In the genomic region with DNA sequence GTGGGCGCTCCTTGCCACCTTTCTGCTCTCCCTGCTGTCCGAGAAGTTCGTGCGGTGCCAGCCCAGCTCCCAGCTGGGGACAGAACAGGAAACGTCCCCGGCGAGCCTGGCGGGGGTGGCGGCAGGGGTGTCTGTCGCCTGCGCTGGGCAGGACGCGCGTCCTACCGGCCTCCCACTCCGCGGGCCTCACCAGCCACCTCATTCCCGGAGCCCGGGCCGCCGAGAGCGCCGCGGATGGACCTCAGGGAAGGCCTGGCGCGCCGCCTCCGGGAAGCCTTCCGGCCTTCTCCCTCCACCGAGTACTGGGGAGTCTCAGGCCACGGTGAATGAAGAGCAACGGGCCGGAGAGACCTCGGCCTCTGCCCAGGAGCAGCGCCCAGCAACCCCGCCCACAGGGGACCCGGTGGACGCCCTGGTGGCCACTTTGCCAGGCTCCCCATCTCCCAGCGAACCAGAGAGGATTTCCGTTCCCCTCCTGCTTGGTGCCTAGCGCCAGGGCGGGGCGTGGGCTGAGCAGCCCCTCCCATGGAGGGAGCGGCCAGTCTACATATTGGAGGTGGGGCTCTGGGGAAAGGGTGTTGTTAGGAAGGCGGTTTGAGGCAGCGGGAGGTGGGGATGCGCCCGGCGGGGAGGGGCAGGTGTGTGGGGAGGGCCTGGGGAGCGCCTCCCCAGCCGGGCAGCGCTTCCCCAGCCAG, we compare ENCODE assay signal across 1 cellular context.
A peak's percentile ranks its signal among the peaks of the same experiment; 100 is the strongest.
TF ChIP-seq lines count a peak whose summit lies in the region.

No MANE protein-coding gene starts in this region.

TF ChIP-seq in SK-N-SH, 30 proteins besides CTCF, POLR2A, EP300 and RAD21:
- TF ChIP-seq GABPA (IDR thresholded peaks at IDR 0.05; ENCODE audit: low read depth) (0 out of 2 replicates have a peak, but pooled peaks have one; percentile 21), FOXM1 (IDR thresholded peaks at IDR 0.05; ENCODE audit: low read depth) (no peak), RCOR1 (IDR thresholded peaks at IDR 0.05; ENCODE audit: low read length) (0 out of 2 replicates have a peak, but pooled peaks have one; percentile 21), TAF1 (IDR thresholded peaks at IDR 0.05; ENCODE audit: borderline replicate concordance, low read depth, low read length) (no peak), TCF12 (IDR thresholded peaks at IDR 0.05) (no peak), MAX (IDR thresholded peaks at IDR 0.05; ENCODE audit: low read depth) (0 out of 2 replicates have a peak, but pooled peaks have one; percentile 6)
- TF ChIP-seq, protein P1, sequence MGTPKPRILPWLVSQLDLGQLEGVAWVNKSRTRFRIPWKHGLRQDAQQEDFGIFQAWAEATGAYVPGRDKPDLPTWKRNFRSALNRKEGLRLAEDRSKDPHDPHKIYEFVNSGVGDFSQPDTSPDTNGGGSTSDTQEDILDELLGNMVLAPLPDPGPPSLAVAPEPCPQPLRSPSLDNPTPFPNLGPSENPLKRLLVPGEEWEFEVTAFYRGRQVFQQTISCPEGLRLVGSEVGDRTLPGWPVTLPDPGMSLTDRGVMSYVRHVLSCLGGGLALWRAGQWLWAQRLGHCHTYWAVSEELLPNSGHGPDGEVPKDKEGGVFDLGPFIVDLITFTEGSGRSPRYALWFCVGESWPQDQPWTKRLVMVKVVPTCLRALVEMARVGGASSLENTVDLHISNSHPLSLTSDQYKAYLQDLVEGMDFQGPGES (IDR thresholded peaks at IDR 0.05; ENCODE audit: low read depth, low read length): no peak
